ENCODE assay signal across 24 cellular contexts in genomic region chr19:44732235-44733014, GRCh38. TPM values are rescaled to one million over a fixed set of nuclear protein-coding genes. Genes with fewer than 3 reads are reported as not detected.
A peak's percentile ranks its signal among the peaks of the same experiment; 100 is the strongest.
DNase-seq lines count a peak whose midpoint lies in the region; ATAC-seq, FAIRE-seq and TF ChIP-seq lines count a peak whose summit lies in the region.
"Had no signal": no experiment of that assay in that cellular context is flagged by ENCODE, and none has a peak within 500 bp of the region (broad histone marks: within the 10 kb centered on the region; RNA-seq: fewer than 3 reads in every experiment).

No MANE protein-coding gene starts in this region.

- H3K4me1 Mint-ChIP-seq in activated naive CD4-positive, alpha-beta T cell treated with anti-CD3 and anti-CD28 coated beads, Interleukin-2, amount 10 ng/mL, durations not matched to agents 7 days and 5 days = peaks cover 10% of the 10 kb centered on the region
- H3K4me1 Mint-ChIP-seq in activated naive CD4-positive, alpha-beta T cell treated with anti-CD3 and anti-CD28 coated beads for 36 hours (ENCODE audit: low read depth) = peaks cover 9% of the 10 kb centered on the region
- H3K4me1 Mint-ChIP-seq in progenitor cell of endocrine pancreas (ENCODE audit: low read depth) = no peaks in the 10 kb centered on the region

- H3K27me3 ChIP-seq in Panc1 (ENCODE audit: control insufficient read depth, insufficient read depth, low read length) = no peaks in the 10 kb centered on the region
- no peaks in the 10 kb centered on the region for H3K27me3 ChIP-seq in pancreas
- H3K27me3 ChIP-seq: BLaER1 had no signal

- no peak overlapping the region for H3K4me3 Mint-ChIP-seq in activated naive CD4-positive, alpha-beta T cell treated with anti-CD3 and anti-CD28 coated beads, Interleukin-2, amount 10 ng/mL, durations not matched to agents 7 days and 5 days
- H3K4me3 Mint-ChIP-seq in activated naive CD4-positive, alpha-beta T cell treated with anti-CD3 and anti-CD28 coated beads for 36 hours = no peak overlapping the region
- H3K4me3 Mint-ChIP-seq in progenitor cell of endocrine pancreas (ENCODE audit: low read depth) = no peak overlapping the region
- H3K4me3 Mint-ChIP-seq: HFFc6 had no signal

- POLR2A ChIA-PET in Panc1 (lab: Charles Lee) = no interaction called here

- H3K36me3 Mint-ChIP-seq in activated naive CD4-positive, alpha-beta T cell treated with anti-CD3 and anti-CD28 coated beads, Interleukin-2, amount 10 ng/mL, durations not matched to agents 7 days and 5 days = no peaks in the 10 kb centered on the region
- no peaks in the 10 kb centered on the region for H3K36me3 Mint-ChIP-seq in activated naive CD4-positive, alpha-beta T cell treated with anti-CD3 and anti-CD28 coated beads for 36 hours (ENCODE audit: low read depth)
- no peaks in the 10 kb centered on the region for H3K36me3 Mint-ChIP-seq in progenitor cell of endocrine pancreas (ENCODE audit: insufficient read depth)

- H3K36me3 ChIP-seq in Panc1 (ENCODE audit: control insufficient read depth, insufficient read depth, low read length) = no peaks in the 10 kb centered on the region
- no peaks in the 10 kb centered on the region for H3K36me3 ChIP-seq in pancreas
- H3K36me3 ChIP-seq: BLaER1 had no signal

- peaks cover 4% of the 10 kb centered on the region for H3K9me3 Mint-ChIP-seq in activated naive CD4-positive, alpha-beta T cell treated with anti-CD3 and anti-CD28 coated beads, Interleukin-2, amount 10 ng/mL, durations not matched to agents 7 days and 5 days
- no peaks in the 10 kb centered on the region for H3K9me3 Mint-ChIP-seq in activated naive CD4-positive, alpha-beta T cell treated with anti-CD3 and anti-CD28 coated beads for 36 hours
- H3K9me3 Mint-ChIP-seq in progenitor cell of endocrine pancreas (ENCODE audit: low read depth) = no peaks in the 10 kb centered on the region
- H3K9me3 Mint-ChIP-seq: HFFc6 had no signal

- no peak for DNase-seq in activated naive CD4-positive, alpha-beta T cell treated with anti-CD3 and anti-CD28 coated beads, Interleukin-2, amount 10 ng/mL, durations not matched to agents 7 days and 5 days
- no peak for DNase-seq in activated naive CD4-positive, alpha-beta T cell treated with anti-CD3 and anti-CD28 coated beads for 36 hours
- DNase-seq in CD1c-positive myeloid dendritic cell (ENCODE audit: extremely low spot score) (peak; percentile 64), Panc1 (ENCODE audit: low read depth, low spot score) (no peak), SIG-M5 treated with dmso at 0.1 percent for 504 hours (lab: John Stamatoyannopoulos, UW; ENCODE audit: unreplicated experiment) (no peak), progenitor cell of endocrine pancreas (ENCODE audit: low spot score, unreplicated experiment) (no peak), pancreas (no peak)
- DNase-seq: 8988T, DND-41, GDM1, HFFc6, Karpas-422, MM.1S, NCI-H1417 treated with DMSO at 0.1 percent for 48 hours, NCI-H1930, NCI-H526 treated with DMSO at 0.1 percent for 48 hours, RPMI8226 had no signal

- H3K4me3 ChIP-seq in Panc1 (ENCODE audit: low read depth in 2 of 2, low read length in 2 of 2) (no peak overlapping the region), pancreas (no peak overlapping the region)
- H3K4me3 ChIP-seq: BLaER1 had no signal

- no TSS peak for BruUV-seq in Panc1 (replicated peaks; lab: Mats Ljungman, UMichigan)

- H3K9me3 ChIP-seq in Panc1 (ENCODE audit: control insufficient read depth, insufficient read depth, low read depth, low read length) (no peaks in the 10 kb centered on the region), pancreas (no peaks in the 10 kb centered on the region)
- H3K9me3 ChIP-seq: BLaER1 had no signal

- H3K27ac ChIP-seq in Panc1 (ENCODE audit: low read length) (0 out of 2 replicates have a peak overlapping the region, but pooled peaks have one; percentile 23), pancreas (no peak overlapping the region)
- H3K27ac ChIP-seq: BLaER1 had no signal

- WGBS in pancreas, 2 donors = 83 to 88% methylated on average over 11 of the region's 11 CpGs

- peaks cover 29% of the 10 kb centered on the region for H3K27me3 Mint-ChIP-seq in activated naive CD4-positive, alpha-beta T cell treated with anti-CD3 and anti-CD28 coated beads, Interleukin-2, amount 10 ng/mL, durations not matched to agents 7 days and 5 days
- no peaks in the 10 kb centered on the region for H3K27me3 Mint-ChIP-seq in activated naive CD4-positive, alpha-beta T cell treated with anti-CD3 and anti-CD28 coated beads for 36 hours (ENCODE audit: low read depth)
- peaks cover 11% of the 10 kb centered on the region for H3K27me3 Mint-ChIP-seq in progenitor cell of endocrine pancreas

- FAIRE-seq in pancreas (lab: Jason Lieb, UNC) = no peak
- FAIRE-seq: GM12891, GM18507 had no signal

- intact Hi-C loops in activated naive CD4-positive, alpha-beta T cell treated with anti-CD3 and anti-CD28 coated beads for 36 hours (cut with micrococcal nuclease) = no loop called here
- intact Hi-C loops in Panc1 (cut with micrococcal nuclease; ENCODE audit: unreplicated experiment) (no loop called here), pancreas (cut with DNase I) (no loop called here)

- peaks cover 4% of the 10 kb centered on the region for H3K4me1 ChIP-seq in Panc1 (ENCODE audit: control insufficient read depth, insufficient read depth, low read length)
- peaks cover 0 to 6% (median 0%) of the 10 kb centered on the region in 3 donors for H3K4me1 ChIP-seq in pancreas

- ATAC-seq in Panc1 (peak; percentile 60), esophagus mucosa (peak; percentile 9), pancreas (no peak)

- peak overlapping the region; percentile 9 for H3K27ac Mint-ChIP-seq in activated naive CD4-positive, alpha-beta T cell treated with anti-CD3 and anti-CD28 coated beads, Interleukin-2, amount 10 ng/mL, durations not matched to agents 7 days and 5 days
- no peak overlapping the region for H3K27ac Mint-ChIP-seq in activated naive CD4-positive, alpha-beta T cell treated with anti-CD3 and anti-CD28 coated beads for 36 hours
- no peak overlapping the region for H3K27ac Mint-ChIP-seq in progenitor cell of endocrine pancreas
- H3K27ac Mint-ChIP-seq: HFFc6 had no signal

- in situ Hi-C loops in Panc1 (cut with HindIII; ENCODE audit: low pct_unique_long_range_greater_than_20kb, low sequenced_read_pairs) = no loop called here

- TF ChIP-seq CTCF in Panc1 (IDR thresholded peaks at IDR 0.05) (no peak), progenitor cell of endocrine pancreas (IDR thresholded peaks at IDR 0.05; ENCODE audit: unreplicated experiment) (no peak), pancreas (IDR thresholded peaks at IDR 0.05) (no peak)

- CTCF ChIA-PET in activated naive CD4-positive, alpha-beta T cell treated with anti-CD3 and anti-CD28 coated beads, Interleukin-2, amount 10 ng/mL, durations not matched to agents 7 days and 5 days (lab: Charles Lee) = interaction anchor here (1.5 to 1.6 kb wide), 2 partner anchors 9 to 43 kb away, joined by 4 to 7 read pairs; no protein-coding TSS in a partner anchor
- CTCF ChIA-PET in activated naive CD4-positive, alpha-beta T cell treated with anti-CD3 and anti-CD28 coated beads for 36 hours (lab: Charles Lee) = interaction anchor here (1.0 to 3.2 kb wide), 6 partner anchors 9 to 52 kb away, joined by 3 to 19 read pairs (median 4); no protein-coding TSS in a partner anchor
- CTCF ChIA-PET in Panc1 (lab: Charles Lee) = interaction anchor here (0.6 kb wide), 1 partner anchor 48 kb away, joined by 3 read pairs; no protein-coding TSS in a partner anchor

RNA-seq across cellular contexts. Expression of gene BCL3, which starts 16.1 kb away (rescaled TPM):
- 100 to 1,000 TPM in 1 of 2 experiments, 10 to 100 TPM in 1; 92.5 to 104 TPM for total RNA-seq in activated naive CD4-positive, alpha-beta T cell treated with anti-CD3 and anti-CD28 coated beads for 36 hours
- total RNA-seq in Panc1 (2021; ENCODE audit: unreplicated experiment) = 48.5 TPM
- polyA plus RNA-seq in Panc1 (2012; ENCODE audit: insufficient read length) = 80.9 TPM
- total RNA-seq in esophagus mucosa = 67.6 TPM
- 2.9 and 3.8 TPM in 2 replicates for total RNA-seq in progenitor cell of endocrine pancreas
- 10 to 100 TPM; 13.9 to 50.3 (median 30.0) TPM for total RNA-seq in pancreas
- 100 to 1,000 TPM in 1 of 2 donors, 10 to 100 TPM in 1; 79.9 to 113 TPM for polyA plus RNA-seq in pancreas

RNA-seq across cellular contexts. Expression of gene CEACAM16, which starts 33.5 kb away (rescaled TPM):
- not detected for total RNA-seq in activated naive CD4-positive, alpha-beta T cell treated with anti-CD3 and anti-CD28 coated beads for 36 hours
- total RNA-seq in Panc1 (2021; ENCODE audit: unreplicated experiment) = not detected
- polyA plus RNA-seq in Panc1 (2012; ENCODE audit: insufficient read length) = not detected
- not detected for total RNA-seq in esophagus mucosa
- total RNA-seq in progenitor cell of endocrine pancreas = not detected in 2 replicates
- total RNA-seq in pancreas = 1 to 10 TPM in 1 of 6 donors, under 1 TPM in 3, not detected in 2; 0.16 to 1.0 (median 0.31) TPM
- polyA plus RNA-seq in pancreas = under 1 TPM in 1 of 2 donors, not detected in 1; 0.57 TPM
- total RNA-seq: H4, HFFc6, OCI-LY7, SK-MEL-5 had no signal

RNA-seq across cellular contexts. Expression of gene CBLC, which starts 45.3 kb away (rescaled TPM):
- not detected for total RNA-seq in activated naive CD4-positive, alpha-beta T cell treated with anti-CD3 and anti-CD28 coated beads for 36 hours
- total RNA-seq in Panc1 (2021; ENCODE audit: unreplicated experiment) (0.80 TPM), esophagus mucosa (36.2 TPM), progenitor cell of endocrine pancreas (15.4 and 16.2 TPM in 2 replicates), pancreas (10 to 100 TPM; 10.1 to 14.8 (median 12.1) TPM)
- 2.3 TPM for polyA plus RNA-seq in Panc1 (2012; ENCODE audit: insufficient read length)
- 10 to 100 TPM; 16.5 to 29.7 TPM for polyA plus RNA-seq in pancreas
- total RNA-seq: H4, HFFc6, OCI-LY7, SK-MEL-5 had no signal

Comparison
In these comparisons a context has a peak if more than half of its experiments do, and no peak if none do; other contexts are left out.
1. ATAC-seq: peak in Panc1 (single experiment) and esophagus mucosa (single experiment); none in pancreas (0 of 4).